Comparison of ENCODE assay signal across 8 cellular contexts in genomic region chr5:180494510-180495181, GRCh38. TPM values are rescaled to one million over a fixed set of nuclear protein-coding genes. Genes with fewer than 3 reads are reported as not detected.
A peak's percentile ranks its signal among the peaks of the same experiment; 100 is the strongest.
DNase-seq lines count a peak whose midpoint lies in the region; ATAC-seq and TF ChIP-seq lines count a peak whose summit lies in the region.

No MANE protein-coding gene starts in this region.

- H3K9me3 ChIP-seq in OCI-LY3 (ENCODE audit: insufficient read depth, low read length), result no peaks in the 10 kb centered on the region
- H3K9me3 ChIP-seq in parathyroid adenoma (ENCODE audit: control insufficient read depth, low read length), result no peaks in the 10 kb centered on the region
- H3K9me3 ChIP-seq in upper lobe of right lung, result no peaks in the 10 kb centered on the region

- peak overlapping the region; percentile 55 for H3K27ac ChIP-seq in OCI-LY3 (ENCODE audit: low read length)
- H3K27ac ChIP-seq in parathyroid adenoma, result peak overlapping the region; percentile 72
- H3K27ac ChIP-seq in upper lobe of right lung, result peak overlapping the region; percentile 92

- DNase-seq in NCI-H2227 (lab: John Stamatoyannopoulos, UW; ENCODE audit: unreplicated experiment) (peak; percentile 63), NCI-H2227 treated with DMSO at 0.1 percent for 48 hours (lab: John Stamatoyannopoulos, UW) (no peak), cardiac septum (ENCODE audit: low spot score) (peak; percentile 79), upper lobe of right lung (peak; percentile 77)

- no peaks in the 10 kb centered on the region for H3K27me3 Mint-ChIP-seq in activated naive CD4-positive, alpha-beta T cell treated with anti-CD3 and anti-CD28 coated beads, Interleukin-2, amount 50 U/mL, for 24 hours

- peaks cover 40% of the 10 kb centered on the region for H4K20me1 ChIP-seq in OCI-LY3 (ENCODE audit: insufficient read depth, low read length)

- H3K36me3 Mint-ChIP-seq in activated naive CD4-positive, alpha-beta T cell treated with anti-CD3 and anti-CD28 coated beads, Interleukin-2, amount 50 U/mL, for 24 hours, result peaks cover 3% of the 10 kb centered on the region

- H2AFZ ChIP-seq in OCI-LY3 (ENCODE audit: low read depth, low read length) (peak overlapping the region; percentile 23; the same call in 1 of the 2 replicates), parathyroid adenoma (peak overlapping the region; percentile 91)

- H3K27ac Mint-ChIP-seq in activated naive CD4-positive, alpha-beta T cell treated with anti-CD3 and anti-CD28 coated beads, Interleukin-2, amount 50 U/mL, for 24 hours, result peak overlapping the region; percentile 78

- H3K79me2 ChIP-seq in OCI-LY3 (ENCODE audit: low read length), result peaks cover 54% of the 10 kb centered on the region
- H3K79me2 ChIP-seq in parathyroid adenoma, result peaks cover 35% of the 10 kb centered on the region

- H3K27me3 ChIP-seq in OCI-LY3 (ENCODE audit: low read depth, low read length) (no peaks in the 10 kb centered on the region), parathyroid adenoma (ENCODE audit: control insufficient read depth, insufficient read depth, low read length) (no peaks in the 10 kb centered on the region), upper lobe of right lung (no peaks in the 10 kb centered on the region)

- H3K4me2 ChIP-seq in OCI-LY3 (ENCODE audit: low read length), result peak overlapping the region; percentile 92
- H3K4me2 ChIP-seq in parathyroid adenoma (ENCODE audit: low read length), result peak overlapping the region; percentile 64

- peak overlapping the region; percentile 82 for H3K9ac ChIP-seq in OCI-LY3 (ENCODE audit: low read length)
- H3K9ac ChIP-seq in parathyroid adenoma, result no peak overlapping the region

- H3K4me1 ChIP-seq in OCI-LY3 (ENCODE audit: low read length) (peaks cover 15% of the 10 kb centered on the region), parathyroid adenoma (peaks cover 11% of the 10 kb centered on the region), upper lobe of right lung (peaks cover 18% of the 10 kb centered on the region)

- H3K4me3 ChIP-seq in OCI-LY3 (ENCODE audit: low read length) (peak overlapping the region; percentile 86), parathyroid adenoma (ENCODE audit: low read depth, low read length) (peak overlapping the region; percentile 61), upper lobe of right lung (peak overlapping the region; percentile 96)

- H3K9me3 Mint-ChIP-seq in activated naive CD4-positive, alpha-beta T cell treated with anti-CD3 and anti-CD28 coated beads, Interleukin-2, amount 50 U/mL, for 24 hours, result no peaks in the 10 kb centered on the region

- TF ChIP-seq CTCF in OCI-LY3 (IDR thresholded peaks at IDR 0.05; ENCODE audit: low read depth, low read length) (no peak), parathyroid adenoma (IDR thresholded peaks at IDR 0.05) (no peak), upper lobe of right lung (IDR thresholded peaks at IDR 0.05) (no peak)

- intact Hi-C loops in cardiac septum (cut with DNase I), result no loop called here
- intact Hi-C loops in upper lobe of right lung (cut with DNase I), result no loop called here

- peak; percentile 45 for ATAC-seq in HG02642 (IDR thresholded peaks at IDR 0.05; ENCODE audit: poor library complexity, unreplicated experiment)
- peak; percentile 33 for ATAC-seq in upper lobe of right lung

- peaks cover 15% of the 10 kb centered on the region for H3K36me3 ChIP-seq in OCI-LY3 (replicated peaks; ENCODE audit: low read depth, low read length)
- H3K36me3 ChIP-seq in parathyroid adenoma (ENCODE audit: control insufficient read depth, insufficient read depth, low read length), result no peaks in the 10 kb centered on the region
- no peaks in the 10 kb centered on the region for H3K36me3 ChIP-seq in upper lobe of right lung

- peaks cover 38% of the 10 kb centered on the region for H3K4me1 Mint-ChIP-seq in activated naive CD4-positive, alpha-beta T cell treated with anti-CD3 and anti-CD28 coated beads, Interleukin-2, amount 50 U/mL, for 24 hours

- H3K4me3 Mint-ChIP-seq in activated naive CD4-positive, alpha-beta T cell treated with anti-CD3 and anti-CD28 coated beads, Interleukin-2, amount 50 U/mL, for 24 hours, result peak overlapping the region; percentile 94

RNA-seq across cellular contexts. Expression of gene CNOT6, which starts 0.5 kb away (rescaled TPM):
- total RNA-seq in cardiac septum (18.4 TPM), upper lobe of right lung (21.7 TPM)
